27 cellular contexts compared by ENCODE assay signal in the genomic region with DNA sequence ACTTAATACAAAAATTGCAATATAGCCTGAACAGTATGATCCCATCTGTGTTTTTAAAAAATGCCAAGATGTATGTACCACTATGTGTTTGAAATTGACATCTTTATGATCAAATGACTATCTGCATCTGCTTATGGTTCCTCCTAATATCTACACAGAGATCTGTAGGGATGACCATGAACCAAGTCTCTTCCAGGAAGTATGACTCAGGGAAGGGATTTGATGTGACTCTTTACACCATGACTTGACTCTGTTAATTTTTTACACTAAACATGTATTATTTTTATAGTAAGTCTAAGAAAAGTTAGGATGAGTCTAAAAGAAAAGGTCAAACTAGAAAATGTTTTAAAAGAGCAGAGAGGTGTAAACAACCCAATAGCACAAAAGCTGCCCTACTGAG.
A peak's percentile ranks its signal among the peaks of the same experiment; 100 is the strongest.
DNase-seq lines count a peak whose midpoint lies in the region; ATAC-seq and TF ChIP-seq lines count a peak whose summit lies in the region.
"Had no signal": no experiment of that assay in that cellular context is flagged by ENCODE, and none has a peak within 500 bp of the region (broad histone marks: within the 10 kb centered on the region; RNA-seq: fewer than 3 reads in every experiment).

No MANE protein-coding gene starts in this region.

- no peaks in the 10 kb centered on the region for H3K36me3 ChIP-seq in CD4-positive, alpha-beta memory T cell (ENCODE audit: insufficient read depth, low read length)

- DNase-seq in A172 (ENCODE audit: low spot score) (peak; percentile 33), CD14-positive monocyte (ENCODE audit: low spot score) (no peak), RKO (ENCODE audit: low spot score) (peak; percentile 7), glomerular visceral epithelial cell (ENCODE audit: extremely low spot score) (peak; percentile 17), SW 1271 (lab: John Stamatoyannopoulos, UW) (no peak), RWPE1 (ENCODE audit: low spot score) (no peak)
- no peak for DNase-seq in CD4-positive, alpha-beta memory T cell
- DNase-seq: activated CD4-positive, alpha-beta T cell treated with anti-CD3 and anti-CD28 coated beads for 1 hour; body of pancreas; GOT3; islet precursor cell; naive thymus-derived CD4-positive, alpha-beta T cell; NCI-H1694; NCI-H2227 treated with DMSO at 0.1 percent for 48 hours; NCI-H774; stimulated activated CD4-positive, alpha-beta T cell treated with anti-CD3 and anti-CD28 coated beads, Interleukin-1b, Interleukin-23, amount 100 ng/mL, for 48 hours; stimulated activated naive CD8-positive, alpha-beta T cell treated with anti-CD3 and anti-CD28 coated beads, Interleukin-15, amount 100 ng/mL, for 72 hours; T1000 had no signal

- TF ChIP-seq CTCF in CD14-positive monocyte (IDR thresholded peaks at IDR 0.05): no peak
- no peak for TF ChIP-seq CTCF in RWPE1 (conservative IDR thresholded peaks at IDR 0.05; ENCODE audit: low read depth)

- no peaks in the 10 kb centered on the region for H3K27me3 ChIP-seq in CD4-positive, alpha-beta memory T cell (ENCODE audit: insufficient read depth, low read length)
- H3K27me3 ChIP-seq: body of pancreas, hepatocyte had no signal

- peak overlapping the region in 4 of 7 donors; percentile 8 to 77 (median 24) for H3K27ac Mint-ChIP-seq in CD14-positive monocyte
- peak overlapping the region in 3 of 7 donors; percentile 10 to 37 (median 30) for H3K27ac Mint-ChIP-seq in CD4-positive, alpha-beta memory T cell
- H3K27ac Mint-ChIP-seq: activated naive CD4-positive, alpha-beta T cell treated with anti-CD3 and anti-CD28 coated beads, Interleukin-2, amount 50 U/mL, for 72 hours; B cell; memory B cell; stimulated activated naive CD8-positive, alpha-beta T cell treated with anti-CD3 and anti-CD28 coated beads, Interleukin-15, amount 100 ng/mL, for 72 hours; type B pancreatic cell had no signal

- no peaks in the 10 kb centered on the region for H3K9me3 ChIP-seq in CD4-positive, alpha-beta memory T cell (ENCODE audit: control insufficient read depth in 1 of 2, low read length in 2 of 2)
- H3K9me3 ChIP-seq: body of pancreas had no signal

- H3K9me3 Mint-ChIP-seq in CD14-positive monocyte: peaks cover 0 to 2% (median 0%) of the 10 kb centered on the region in 7 donors
- H3K9me3 Mint-ChIP-seq in CD4-positive, alpha-beta memory T cell: no peaks in the 10 kb centered on the region
- H3K9me3 Mint-ChIP-seq: activated naive CD4-positive, alpha-beta T cell treated with anti-CD3 and anti-CD28 coated beads, Interleukin-2, amount 50 U/mL, for 72 hours; memory B cell; naive thymus-derived CD4-positive, alpha-beta T cell; stimulated activated naive CD8-positive, alpha-beta T cell treated with anti-CD3 and anti-CD28 coated beads, Interleukin-15, amount 100 ng/mL, for 72 hours had no signal

- H3K36me3 Mint-ChIP-seq in CD14-positive monocyte: peaks cover 0 to 12% of the 10 kb centered on the region in 2 donors
- peaks cover 4 to 12% of the 10 kb centered on the region in 2 donors for H3K36me3 Mint-ChIP-seq in CD4-positive, alpha-beta memory T cell
- H3K36me3 Mint-ChIP-seq: type B pancreatic cell had no signal

- H3K4me1 Mint-ChIP-seq in CD14-positive monocyte: peaks cover 37% of the 10 kb centered on the region
- peaks cover 27 to 79% (median 54%) of the 10 kb centered on the region in 4 donors for H3K4me1 Mint-ChIP-seq in CD4-positive, alpha-beta memory T cell

- peaks cover 0 to 8% (median 0%) of the 10 kb centered on the region in 3 donors for H3K27me3 Mint-ChIP-seq in CD14-positive monocyte (ENCODE audit: low read depth in 3 of 3)
- H3K27me3 Mint-ChIP-seq in CD4-positive, alpha-beta memory T cell: no peaks in the 10 kb centered on the region
- H3K27me3 Mint-ChIP-seq: B cell; memory B cell; naive thymus-derived CD4-positive, alpha-beta T cell; stimulated activated naive CD8-positive, alpha-beta T cell treated with anti-CD3 and anti-CD28 coated beads, Interleukin-15, amount 100 ng/mL, for 72 hours; type B pancreatic cell had no signal

- CTCF ChIA-PET in CD4-positive, alpha-beta memory T cell (lab: Charles Lee; ENCODE audit: partially characterized antibody): interaction anchor here (1.0 kb wide), 1 partner anchor 165 kb away, joined by 3 read pairs; no protein-coding TSS in a partner anchor
- CTCF ChIA-PET in RWPE1 (lab: Yijun Ruan, JAX): no interaction called here

- H3K4me1 ChIP-seq in CD4-positive, alpha-beta memory T cell (ENCODE audit: insufficient read depth, low read length): peaks cover 68% of the 10 kb centered on the region
- H3K4me1 ChIP-seq: body of pancreas, parathyroid adenoma had no signal

- POLR2A ChIA-PET in CD4-positive, alpha-beta memory T cell (lab: Charles Lee; ENCODE audit: partially characterized antibody): no interaction called here
- POLR2A ChIA-PET in RWPE1 (lab: Yijun Ruan, JAX; ENCODE audit: low non-redundant PET): no interaction called here

- H3K27ac ChIP-seq in CD4-positive, alpha-beta memory T cell (ENCODE audit: low read depth, low read length): no peak overlapping the region
- H3K27ac ChIP-seq in RWPE1: no peak overlapping the region
- H3K27ac ChIP-seq: body of pancreas, coronary artery, hepatocyte, parathyroid adenoma had no signal

- no peak overlapping the region for H3K4me3 ChIP-seq in CD4-positive, alpha-beta memory T cell (ENCODE audit: low read length in 2 of 2)
- H3K4me3 ChIP-seq: body of pancreas, coronary artery, GM12878, hepatocyte had no signal

- intact Hi-C loops in CD14-positive monocyte (cut with micrococcal nuclease): no loop called here
- intact Hi-C loops in CD4-positive, alpha-beta memory T cell (cut with micrococcal nuclease): no loop called here

- no peak overlapping the region for H3K4me3 Mint-ChIP-seq in CD14-positive monocyte
- peak overlapping the region in 1 of 8 donors; percentile 1 for H3K4me3 Mint-ChIP-seq in CD4-positive, alpha-beta memory T cell
- H3K4me3 Mint-ChIP-seq: B cell; memory B cell; stimulated activated naive CD8-positive, alpha-beta T cell treated with anti-CD3 and anti-CD28 coated beads, Interleukin-15, amount 100 ng/mL, for 72 hours; type B pancreatic cell had no signal

- no peak for ATAC-seq in GM21737 (IDR thresholded peaks at IDR 0.05; ENCODE audit: unreplicated experiment)
- ATAC-seq: body of pancreas; GM12878; naive thymus-derived CD4-positive, alpha-beta T cell; stimulated activated naive CD8-positive, alpha-beta T cell treated with anti-CD3 and anti-CD28 coated beads, Interleukin-15, amount 100 ng/mL, for 72 hours had no signal

Comparison
In these comparisons a context has a peak if more than half of its experiments do, and no peak if none do; other contexts are left out.
1. DNase-seq: peak in A172 (single experiment), RKO (single experiment) and glomerular visceral epithelial cell (single experiment); none in CD14-positive monocyte (single experiment), SW 1271 (0 of 2), CD4-positive, alpha-beta memory T cell (0 of 5) and RWPE1 (single experiment).